Comparison of ENCODE assay signal across 11 cellular contexts in genomic region chr11:63851354-63851753, GRCh38. TPM values are rescaled to one million over a fixed set of nuclear protein-coding genes. Genes with fewer than 3 reads are reported as not detected.
DNase-seq lines count a peak whose midpoint lies in the region; ATAC-seq lines count a peak whose summit lies in the region.
"Had no signal": no experiment of that assay in that cellular context is flagged by ENCODE, and none has a peak within 500 bp of the region (broad histone marks: within the 10 kb centered on the region; RNA-seq: fewer than 3 reads in every experiment).

No MANE protein-coding gene starts in this region.

- H3K27me3 Mint-ChIP-seq in IgD-negative memory B cell = no peaks in the 10 kb centered on the region
- H3K27me3 Mint-ChIP-seq in activated naive CD8-positive, alpha-beta T cell treated with anti-CD3 and anti-CD28 coated beads, Interleukin-2, amount 50 U/mL, for 24 hours = no peaks in the 10 kb centered on the region
- H3K27me3 Mint-ChIP-seq in natural killer cell treated with Interleukin-12 subunit alpha and Interleukin-12 subunit beta and Interleukin-15 and Interleukin-18, amount 100 ng/mL, for 72 hours = no peaks in the 10 kb centered on the region

- H3K36me3 ChIP-seq in ACC112 (ENCODE audit: insufficient read depth, low read length) = peaks cover 6% of the 10 kb centered on the region; the same call in 1 of the 2 replicates
- H3K36me3 ChIP-seq: lower lobe of right lung had no signal

- H3K27ac Mint-ChIP-seq in IgD-negative memory B cell = peak overlapping the region; percentile 24 to 96 (median 72)
- H3K27ac Mint-ChIP-seq in activated naive CD8-positive, alpha-beta T cell treated with anti-CD3 and anti-CD28 coated beads, Interleukin-2, amount 50 U/mL, for 24 hours = peak overlapping the region; percentile 74
- H3K27ac Mint-ChIP-seq in natural killer cell treated with Interleukin-12 subunit alpha and Interleukin-12 subunit beta and Interleukin-15 and Interleukin-18, amount 100 ng/mL, for 72 hours = peak overlapping the region; percentile 86 to 88

- no peak overlapping the region for H2AFZ ChIP-seq in ACC112 (ENCODE audit: low read length, unreplicated experiment)

- H3K4me1 Mint-ChIP-seq in IgD-negative memory B cell = peaks cover 23 to 50% (median 38%) of the 10 kb centered on the region in 3 donors
- H3K4me1 Mint-ChIP-seq in activated naive CD8-positive, alpha-beta T cell treated with anti-CD3 and anti-CD28 coated beads, Interleukin-2, amount 50 U/mL, for 24 hours = peaks cover 74% of the 10 kb centered on the region
- peaks cover 46 to 47% of the 10 kb centered on the region in 2 donors for H3K4me1 Mint-ChIP-seq in natural killer cell treated with Interleukin-12 subunit alpha and Interleukin-12 subunit beta and Interleukin-15 and Interleukin-18, amount 100 ng/mL, for 72 hours (ENCODE audit: low read depth in 2 of 2)

- H3K4me3 Mint-ChIP-seq in IgD-negative memory B cell = peak overlapping the region in 1 of 4 donors; percentile 0
- peak overlapping the region; percentile 44 for H3K4me3 Mint-ChIP-seq in activated naive CD8-positive, alpha-beta T cell treated with anti-CD3 and anti-CD28 coated beads, Interleukin-2, amount 50 U/mL, for 24 hours
- peak overlapping the region; percentile 86 for H3K4me3 Mint-ChIP-seq in natural killer cell treated with Interleukin-12 subunit alpha and Interleukin-12 subunit beta and Interleukin-15 and Interleukin-18, amount 100 ng/mL, for 72 hours

- H3K36me3 Mint-ChIP-seq in IgD-negative memory B cell = peaks cover 3% of the 10 kb centered on the region
- H3K36me3 Mint-ChIP-seq in activated naive CD8-positive, alpha-beta T cell treated with anti-CD3 and anti-CD28 coated beads, Interleukin-2, amount 50 U/mL, for 24 hours (ENCODE audit: low read depth) = peaks cover 15% of the 10 kb centered on the region
- H3K36me3 Mint-ChIP-seq in natural killer cell treated with Interleukin-12 subunit alpha and Interleukin-12 subunit beta and Interleukin-15 and Interleukin-18, amount 100 ng/mL, for 72 hours = peaks cover 13% of the 10 kb centered on the region

- H3K27me3 ChIP-seq in ACC112 (ENCODE audit: insufficient read depth, low read length) = no peaks in the 10 kb centered on the region

- peak overlapping the region; percentile 6; the same call in 1 of the 2 replicates for H3K27ac ChIP-seq in ACC112 (ENCODE audit: low read depth, low read length)
- H3K27ac ChIP-seq: lower lobe of right lung had no signal

- no peaks in the 10 kb centered on the region for H3K9me3 Mint-ChIP-seq in IgD-negative memory B cell
- H3K9me3 Mint-ChIP-seq in activated naive CD8-positive, alpha-beta T cell treated with anti-CD3 and anti-CD28 coated beads, Interleukin-2, amount 50 U/mL, for 24 hours = no peaks in the 10 kb centered on the region
- no peaks in the 10 kb centered on the region for H3K9me3 Mint-ChIP-seq in natural killer cell treated with Interleukin-12 subunit alpha and Interleukin-12 subunit beta and Interleukin-15 and Interleukin-18, amount 100 ng/mL, for 72 hours

- no peaks in the 10 kb centered on the region for H3K4me1 ChIP-seq in ACC112 (ENCODE audit: control insufficient read depth, insufficient read depth, low read length, unreplicated experiment)

- DNase-seq in activated naive CD8-positive, alpha-beta T cell treated with anti-CD3 and anti-CD28 coated beads, Interleukin-2, amount 50 U/mL, for 24 hours = no peak
- no peak for DNase-seq in natural killer cell treated with Interleukin-12 subunit alpha and Interleukin-12 subunit beta and Interleukin-15 and Interleukin-18, amount 100 ng/mL, for 72 hours (ENCODE audit: low spot score)
- no peak for DNase-seq in medulla oblongata (ENCODE audit: extremely low spot score)
- no peak for DNase-seq in NCI-H69 (lab: John Stamatoyannopoulos, UW)
- DNase-seq: activated CD8-positive, alpha-beta memory T cell treated with anti-CD3 and anti-CD28 coated beads, Interleukin-2, amount 50 U/mL, for 48 hours; lower lobe of right lung; NCI-H1092 had no signal

- peaks cover 63% of the 10 kb centered on the region for H3K79me2 ChIP-seq in ACC112 (ENCODE audit: control insufficient read depth, insufficient read depth, low read length, unreplicated experiment)

- no peak overlapping the region for H3K4me3 ChIP-seq in ACC112 (ENCODE audit: low read depth, low read length)
- H3K4me3 ChIP-seq: lower lobe of right lung had no signal

- no peak for ATAC-seq in activated naive CD8-positive, alpha-beta T cell treated with anti-CD3 and anti-CD28 coated beads, Interleukin-2, amount 50 U/mL, for 24 hours
- ATAC-seq in natural killer cell treated with Interleukin-12 subunit alpha and Interleukin-12 subunit beta and Interleukin-15 and Interleukin-18, amount 100 ng/mL, for 72 hours = peak; percentile 32 to 48
- ATAC-seq in GM21515 (IDR thresholded peaks at IDR 0.05; ENCODE audit: unreplicated experiment) (no peak), HG03025 (IDR thresholded peaks at IDR 0.05; ENCODE audit: low FRiP score, unreplicated experiment) (no peak)
- ATAC-seq: lower lobe of right lung had no signal

RNA-seq across cellular contexts. Expression of gene MARK2, which starts 12.4 kb away (rescaled TPM):
- 50.8 TPM for polyA plus RNA-seq in IgD-negative memory B cell
- 10 to 100 TPM; 54.9 to 68.5 TPM for total RNA-seq in natural killer cell treated with Interleukin-12 subunit alpha and Interleukin-12 subunit beta and Interleukin-15 and Interleukin-18, amount 100 ng/mL, for 72 hours

RNA-seq across cellular contexts. Expression of gene SPINDOC, which starts 38.1 kb away (rescaled TPM):
- polyA plus RNA-seq in IgD-negative memory B cell = 0.94 TPM
- 10 to 100 TPM; 34.3 to 65.1 TPM for total RNA-seq in natural killer cell treated with Interleukin-12 subunit alpha and Interleukin-12 subunit beta and Interleukin-15 and Interleukin-18, amount 100 ng/mL, for 72 hours

Comparison
In these comparisons a context has a peak if more than half of its experiments do, and no peak if none do; other contexts are left out.
1. ATAC-seq: peak in natural killer cell treated with Interleukin-12 subunit alpha and Interleukin-12 subunit beta and Interleukin-15 and Interleukin-18, amount 100 ng/mL, for 72 hours (2 of 2); none in activated naive CD8-positive, alpha-beta T cell treated with anti-CD3 and anti-CD28 coated beads, Interleukin-2, amount 50 U/mL, for 24 hours (single experiment), GM21515 (single experiment) and HG03025 (single experiment).
2. Peak in every context shown above with its lines, with median percentiles within 50 percentile points of each other: H3K27ac Mint-ChIP-seq.